Comparison of ENCODE assay signal across 8 cellular contexts in the genomic region with DNA sequence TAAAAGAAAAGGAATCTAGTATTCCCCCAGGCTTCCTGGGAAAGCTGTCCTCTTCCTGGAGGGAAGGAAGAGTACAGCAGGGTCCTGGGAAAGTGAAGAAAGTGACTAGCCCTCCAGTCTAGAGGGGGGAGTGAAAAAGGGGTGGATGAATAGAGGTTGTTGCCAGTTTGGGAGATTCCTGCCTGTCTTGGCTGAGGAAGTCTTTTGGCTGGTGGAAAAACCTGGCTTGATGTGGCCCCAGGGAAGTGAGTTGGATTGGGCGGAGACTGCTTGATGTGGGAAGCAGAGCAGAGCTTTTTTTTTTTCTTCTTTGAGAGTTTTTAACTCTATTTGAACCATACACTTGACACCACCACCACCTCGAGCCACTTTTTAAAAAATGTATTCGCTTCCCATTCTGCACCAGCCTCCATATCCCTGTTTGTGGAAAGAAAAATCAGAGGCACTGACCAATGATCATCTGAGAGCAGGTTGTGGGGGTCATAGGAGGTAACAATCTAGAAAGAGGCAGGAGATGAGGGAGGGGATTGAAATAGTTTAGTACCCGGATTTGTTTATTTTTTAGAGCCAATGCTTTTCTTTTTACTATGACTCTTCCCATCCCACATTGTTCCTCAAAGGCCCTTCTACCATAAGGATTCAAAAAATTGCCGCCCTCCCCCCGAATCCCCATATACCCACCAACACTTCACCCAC. TPM values are rescaled to one million over a fixed set of nuclear protein-coding genes. Genes with fewer than 3 reads are reported as not detected.
DNase-seq lines count a peak whose midpoint lies in the region; ATAC-seq and TF ChIP-seq lines count a peak whose summit lies in the region.

No MANE protein-coding gene starts in this region.

- DNase-seq in G401 (ENCODE audit: low spot score) = peak; percentile 89
- no peak for DNase-seq in NT2/D1 (ENCODE audit: low read depth, low spot score)
- no peak for DNase-seq in effector memory CD8-positive, alpha-beta T cell
- peak; percentile 21 for DNase-seq in midbrain (lab: John Stamatoyannopoulos, UW)
- DNase-seq in upper lobe of left lung = peak in 1 of 2 donors; percentile 43
- DNase-seq in germinal center (ENCODE audit: low spot score) = no peak

- no peak for TF ChIP-seq EP300 in upper lobe of left lung (IDR thresholded peaks at IDR 0.05)

- peaks cover 6% of the 10 kb centered on the region for H3K4me1 ChIP-seq in NT2/D1 (ENCODE audit: insufficient read depth, insufficient read length)
- peaks cover 11 to 29% (median 14%) of the 10 kb centered on the region in 4 donors for H3K4me1 ChIP-seq in upper lobe of left lung

- H3K4me3 Mint-ChIP-seq in effector memory CD8-positive, alpha-beta T cell = peak overlapping the region; percentile 81 to 82

- H3K36me3 ChIP-seq in NT2/D1 (ENCODE audit: insufficient read depth, insufficient read length, low read length) (peaks cover 68% of the 10 kb centered on the region), upper lobe of left lung (peaks cover 0 to 36% (median 22%) of the 10 kb centered on the region in 4 donors)

- H3K27me3 ChIP-seq in NT2/D1 (ENCODE audit: insufficient read depth, insufficient read length) = no peaks in the 10 kb centered on the region
- peaks cover 0 to 6% (median 3%) of the 10 kb centered on the region in 4 donors for H3K27me3 ChIP-seq in upper lobe of left lung

- peak overlapping the region; percentile 84 to 89 for H3K27ac Mint-ChIP-seq in effector memory CD8-positive, alpha-beta T cell

- ATAC-seq in effector memory CD8-positive, alpha-beta T cell (replicated peaks) = no peak
- ATAC-seq in upper lobe of left lung (ENCODE audit: low FRiP score in 2 of 2) = peak in 1 of 2 donors; percentile 49
- no peak for ATAC-seq in GM18858 (IDR thresholded peaks at IDR 0.05; ENCODE audit: unreplicated experiment)
- no peak for ATAC-seq in GM21737 (IDR thresholded peaks at IDR 0.05; ENCODE audit: unreplicated experiment)

- H3K4me3 ChIP-seq in NT2/D1 (ENCODE audit: insufficient read length, low read depth) (peak overlapping the region; percentile 86), upper lobe of left lung (peak overlapping the region; percentile 57 to 80 (median 68))

- in situ Hi-C loops in G401 (cut with HindIII; ENCODE audit: low sequenced_read_pairs) = no loop called here

- TF ChIP-seq POLR2A in upper lobe of left lung (IDR thresholded peaks at IDR 0.05) = peak in 1 of 4 donors; percentile 5

- H3K9me3 ChIP-seq in NT2/D1 (ENCODE audit: insufficient read depth, low read length) (no peaks in the 10 kb centered on the region), upper lobe of left lung (no peaks in the 10 kb centered on the region)

- H3K9ac ChIP-seq in NT2/D1 (ENCODE audit: insufficient read length, low read depth) = peak overlapping the region; percentile 94

- no peaks in the 10 kb centered on the region for H3K9me3 Mint-ChIP-seq in effector memory CD8-positive, alpha-beta T cell

- H3K36me3 Mint-ChIP-seq in effector memory CD8-positive, alpha-beta T cell (ENCODE audit: insufficient read depth) = peaks cover 27% of the 10 kb centered on the region

- WGBS in upper lobe of left lung, 2 donors = 43 to 44% methylated on average over 6 of the region's 6 CpGs

- no peaks in the 10 kb centered on the region for H3K27me3 Mint-ChIP-seq in effector memory CD8-positive, alpha-beta T cell

- TF ChIP-seq CTCF in upper lobe of left lung (IDR thresholded peaks at IDR 0.05) = no peak

- H3K27ac ChIP-seq in upper lobe of left lung = peak overlapping the region; percentile 85 to 93 (median 92)

- H3K4me1 Mint-ChIP-seq in effector memory CD8-positive, alpha-beta T cell (ENCODE audit: low read depth in 2 of 2) = peaks cover 21 to 28% of the 10 kb centered on the region in 2 donors

RNA-seq across cellular contexts. Expression of gene DTX3, which starts 0.7 kb away (rescaled TPM):
- total RNA-seq in G401 (2014; rRNA removed; shearing (Covaris generic)) = 21.9 and 23.0 TPM in 2 replicates
- 10 to 100 TPM; 12.8 to 44.0 (median 21.1) TPM for total RNA-seq in upper lobe of left lung

RNA-seq across cellular contexts. Expression of gene ARHGEF25, which starts 7.3 kb away (rescaled TPM):
- 4.6 and 5.7 TPM in 2 replicates for total RNA-seq in G401 (2014; rRNA removed; shearing (Covaris generic))
- total RNA-seq in upper lobe of left lung = 10 to 100 TPM in 2 of 6 donors, 1 to 10 TPM in 4; 6.6 to 78.6 (median 8.2) TPM

RNA-seq across cellular contexts. Expression of gene PIP4K2C, which starts 12.9 kb away (rescaled TPM):
- 19.4 and 25.2 TPM in 2 replicates for total RNA-seq in G401 (2014; rRNA removed; shearing (Covaris generic))
- 10 to 100 TPM; 13.4 to 56.7 (median 30.7) TPM for total RNA-seq in upper lobe of left lung

RNA-seq across cellular contexts. Expression of gene B4GALNT1, which starts 29.1 kb away (rescaled TPM):
- 12.4 and 19.8 TPM in 2 replicates for total RNA-seq in G401 (2014; rRNA removed; shearing (Covaris generic))
- total RNA-seq in upper lobe of left lung = 1 to 10 TPM in 1 of 6 donors, under 1 TPM in 5; under 0.01 to 2.6 (median 0.80) TPM

RNA-seq across cellular contexts. Expression of gene KIF5A, which starts 54.1 kb away (rescaled TPM):
- total RNA-seq in G401 (2014; rRNA removed; shearing (Covaris generic)) = not detected in 2 replicates
- total RNA-seq in upper lobe of left lung = under 1 TPM in 5 of 6 donors, not detected in 1; 0.06 to 0.39 (median 0.20) TPM

Comparison
In these comparisons a context has a peak if more than half of its experiments do, and no peak if none do; other contexts are left out.
1. DNase-seq: peak in G401 (single experiment) and midbrain (single experiment); none in NT2/D1 (single experiment), effector memory CD8-positive, alpha-beta T cell (0 of 3) and germinal center (single experiment).